ENCODE assay signal across 25 cellular contexts in genomic region chr4:151721466-151721865, GRCh38. TPM values are rescaled to one million over a fixed set of nuclear protein-coding genes. Genes with fewer than 3 reads are reported as not detected.
DNase-seq lines count a peak whose midpoint lies in the region; ATAC-seq and TF ChIP-seq lines count a peak whose summit lies in the region.
"Had no signal": no experiment of that assay in that cellular context is flagged by ENCODE, and none has a peak within 500 bp of the region (broad histone marks: within the 10 kb centered on the region; RNA-seq: fewer than 3 reads in every experiment).

No MANE protein-coding gene starts in this region.

- H3K9me3 Mint-ChIP-seq in naive thymus-derived CD4-positive, alpha-beta T cell, result no peaks in the 10 kb centered on the region
- no peaks in the 10 kb centered on the region for H3K9me3 Mint-ChIP-seq in CD4-positive, alpha-beta memory T cell
- H3K9me3 Mint-ChIP-seq: activated CD4-positive, alpha-beta memory T cell treated with anti-CD3 and anti-CD28 coated beads, Interleukin-2, amount 10 ng/mL, durations not matched to agents 7 days and 5 days; brain; neural crest cell had no signal

- no peak for TF ChIP-seq POLR2A in NB4 (IDR thresholded peaks at IDR 0.05; ENCODE audit: extremely low read depth, insufficient read length)

- H3K4me1 Mint-ChIP-seq in naive thymus-derived CD4-positive, alpha-beta T cell, result peaks cover 0 to 4% (median 0%) of the 10 kb centered on the region in 7 donors
- H3K4me1 Mint-ChIP-seq in CD4-positive, alpha-beta memory T cell, result no peaks in the 10 kb centered on the region

- H3K36me3 Mint-ChIP-seq in naive thymus-derived CD4-positive, alpha-beta T cell, result peaks cover 0 to 54% (median 15%) of the 10 kb centered on the region in 5 donors
- H3K36me3 Mint-ChIP-seq in CD4-positive, alpha-beta memory T cell, result peaks cover 27 to 50% of the 10 kb centered on the region in 2 donors
- H3K36me3 Mint-ChIP-seq: brain had no signal

- H3K27ac Mint-ChIP-seq in naive thymus-derived CD4-positive, alpha-beta T cell, result no peak overlapping the region
- H3K27ac Mint-ChIP-seq in CD4-positive, alpha-beta memory T cell, result peak overlapping the region in 1 of 7 donors; percentile 26
- H3K27ac Mint-ChIP-seq: activated CD4-positive, alpha-beta memory T cell treated with anti-CD3 and anti-CD28 coated beads, Interleukin-2, amount 10 ng/mL, durations not matched to agents 7 days and 5 days; progenitor cell of endocrine pancreas had no signal

- intact Hi-C loops in naive thymus-derived CD4-positive, alpha-beta T cell (cut with micrococcal nuclease), result no loop called here
- intact Hi-C loops in CD4-positive, alpha-beta memory T cell (cut with micrococcal nuclease), result no loop called here

- ATAC-seq in naive thymus-derived CD4-positive, alpha-beta T cell, result no peak
- no peak for ATAC-seq in HG02970 (IDR thresholded peaks at IDR 0.05; ENCODE audit: low FRiP score, unreplicated experiment)
- ATAC-seq: HCT116, HepG2 had no signal

- CTCF ChIA-PET in naive thymus-derived CD4-positive, alpha-beta T cell (lab: Charles Lee), result no interaction called here
- CTCF ChIA-PET in CD4-positive, alpha-beta memory T cell (lab: Charles Lee; ENCODE audit: partially characterized antibody), result no interaction called here

- H3K4me3 ChIP-seq in NB4 (ENCODE audit: low read depth, low read length), result no peak overlapping the region
- no peak overlapping the region for H3K4me3 ChIP-seq in fibroblast of mammary gland (ENCODE audit: control insufficient read depth, low read depth, low read length)
- H3K4me3 ChIP-seq in skeletal muscle cell (ENCODE audit: low read depth, low read length), result no peak overlapping the region
- H3K4me3 ChIP-seq in naive thymus-derived CD4-positive, alpha-beta T cell (ENCODE audit: low read length), result no peak overlapping the region
- no peak overlapping the region for H3K4me3 ChIP-seq in CD4-positive, alpha-beta memory T cell (ENCODE audit: low read length in 2 of 2)
- H3K4me3 ChIP-seq: SJCRH30, stomach had no signal

- H3K4me3 Mint-ChIP-seq in naive thymus-derived CD4-positive, alpha-beta T cell, result no peak overlapping the region
- no peak overlapping the region for H3K4me3 Mint-ChIP-seq in CD4-positive, alpha-beta memory T cell
- H3K4me3 Mint-ChIP-seq: activated CD4-positive, alpha-beta memory T cell treated with anti-CD3 and anti-CD28 coated beads, Interleukin-2, amount 10 ng/mL, durations not matched to agents 7 days and 5 days; brain; neural crest cell had no signal

- H3K27ac ChIP-seq in naive thymus-derived CD4-positive, alpha-beta T cell (ENCODE audit: low read depth, low read length), result no peak overlapping the region
- no peak overlapping the region for H3K27ac ChIP-seq in CD4-positive, alpha-beta memory T cell (ENCODE audit: low read depth, low read length)
- H3K27ac ChIP-seq: SJCRH30, stomach had no signal

- H3K9me3 ChIP-seq in naive thymus-derived CD4-positive, alpha-beta T cell (ENCODE audit: control insufficient read depth in 2 of 3, low read length in 3 of 3), result no peaks in the 10 kb centered on the region
- no peaks in the 10 kb centered on the region for H3K9me3 ChIP-seq in CD4-positive, alpha-beta memory T cell (ENCODE audit: control insufficient read depth in 1 of 2, low read length in 2 of 2)
- H3K9me3 ChIP-seq: SJCRH30, stomach had no signal

- TF ChIP-seq CTCF in NB4 (IDR thresholded peaks at IDR 0.05; ENCODE audit: low read depth, low read length), result no peak
- no peak for TF ChIP-seq CTCF in fibroblast of mammary gland (conservative IDR thresholded peaks at IDR 0.05; ENCODE audit: control insufficient read depth, insufficient read depth, low read depth, low read length)

- no peaks in the 10 kb centered on the region for H3K27me3 ChIP-seq in naive thymus-derived CD4-positive, alpha-beta T cell (ENCODE audit: control insufficient read depth in 2 of 2, insufficient read depth in 2 of 2, low read length in 2 of 2)
- no peaks in the 10 kb centered on the region for H3K27me3 ChIP-seq in CD4-positive, alpha-beta memory T cell (ENCODE audit: insufficient read depth, low read length)
- H3K27me3 ChIP-seq: SJCRH30, stomach had no signal

- no peaks in the 10 kb centered on the region for H3K27me3 Mint-ChIP-seq in naive thymus-derived CD4-positive, alpha-beta T cell
- no peaks in the 10 kb centered on the region for H3K27me3 Mint-ChIP-seq in CD4-positive, alpha-beta memory T cell
- H3K27me3 Mint-ChIP-seq: activated CD4-positive, alpha-beta memory T cell treated with anti-CD3 and anti-CD28 coated beads, Interleukin-2, amount 10 ng/mL, durations not matched to agents 7 days and 5 days; progenitor cell of endocrine pancreas had no signal

- peak; percentile 81 for DNase-seq in DMS79 (lab: John Stamatoyannopoulos, UW)
- DNase-seq in NB4 (ENCODE audit: low read depth), result peak; percentile 21
- DNase-seq in fibroblast of mammary gland (ENCODE audit: low read depth), result peak; percentile 25
- DNase-seq in skeletal muscle cell (ENCODE audit: low read depth), result peak; percentile 41
- DNase-seq in naive thymus-derived CD4-positive, alpha-beta T cell, result no peak
- DNase-seq in CD4-positive, alpha-beta memory T cell, result no peak
- DNase-seq: activated CD4-positive, alpha-beta memory T cell treated with anti-CD3 and anti-CD28 coated beads, Interleukin-2, amount 10 ng/mL, durations not matched to agents 7 days and 5 days; activated CD4-positive, CD25-positive, alpha-beta regulatory T cell treated with anti-CD3 and anti-CD28 coated beads, Interleukin-2, amount 50 U/mL, for 72 hours; activated effector memory CD4-positive, alpha-beta T cell treated with Interleukin-2 at 50 U/mL for 16 hours; activated T-cell treated with anti-CD3 and anti-CD28 coated beads for 4 hours; DND-41; foreskin melanocyte; hippocampal formation; NCI-H2029; NCI-H526 treated with DMSO at 0.1 percent for 48 hours; SJCRH30; stimulated activated CD8-positive, alpha-beta memory T cell treated with anti-CD3 and anti-CD28 coated beads, Interleukin-4, amount 100 ng/mL, for 48 hours; stomach; trophoblast cell had no signal

- no peaks in the 10 kb centered on the region for H3K4me1 ChIP-seq in naive thymus-derived CD4-positive, alpha-beta T cell (ENCODE audit: control insufficient read depth in 2 of 2, insufficient read depth in 2 of 2, low read length in 2 of 2)
- H3K4me1 ChIP-seq in CD4-positive, alpha-beta memory T cell (ENCODE audit: insufficient read depth, low read length), result no peaks in the 10 kb centered on the region
- H3K4me1 ChIP-seq: stomach had no signal

- peaks cover 0 to 9% (median 0%) of the 10 kb centered on the region in 3 experiments for H3K36me3 ChIP-seq in naive thymus-derived CD4-positive, alpha-beta T cell (ENCODE audit: control insufficient read depth in 2 of 3, insufficient read depth in 3 of 3, low read length in 3 of 3)
- no peaks in the 10 kb centered on the region for H3K36me3 ChIP-seq in CD4-positive, alpha-beta memory T cell (ENCODE audit: insufficient read depth, low read length)
- H3K36me3 ChIP-seq: SJCRH30 had no signal

- POLR2A ChIA-PET in naive thymus-derived CD4-positive, alpha-beta T cell (lab: Charles Lee), result no interaction called here
- POLR2A ChIA-PET in CD4-positive, alpha-beta memory T cell (lab: Charles Lee; ENCODE audit: partially characterized antibody), result no interaction called here

RNA-seq across cellular contexts. Expression of gene GATB, which starts 39.3 kb away (rescaled TPM):
- total RNA-seq in naive thymus-derived CD4-positive, alpha-beta T cell, result 10 to 100 TPM; 10.5 to 17.3 (median 14.2) TPM
- polyA plus RNA-seq in naive thymus-derived CD4-positive, alpha-beta T cell, result 10 to 100 TPM; 13.6 to 17.8 TPM
- total RNA-seq in CD4-positive, alpha-beta memory T cell, result 10 to 100 TPM; 10.8 to 12.5 TPM
- polyA plus RNA-seq in CD4-positive, alpha-beta memory T cell, result 10 to 100 TPM; 10.6 to 13.1 TPM

Comparison
In these comparisons a context has a peak if more than half of its experiments do, and no peak if none do; other contexts are left out.
1. DNase-seq: peak in DMS79 (single experiment), NB4 (single experiment), fibroblast of mammary gland (single experiment) and skeletal muscle cell (single experiment); none in naive thymus-derived CD4-positive, alpha-beta T cell (0 of 9) and CD4-positive, alpha-beta memory T cell (0 of 5).